12 cellular contexts compared by ENCODE assay signal in the genomic region with DNA sequence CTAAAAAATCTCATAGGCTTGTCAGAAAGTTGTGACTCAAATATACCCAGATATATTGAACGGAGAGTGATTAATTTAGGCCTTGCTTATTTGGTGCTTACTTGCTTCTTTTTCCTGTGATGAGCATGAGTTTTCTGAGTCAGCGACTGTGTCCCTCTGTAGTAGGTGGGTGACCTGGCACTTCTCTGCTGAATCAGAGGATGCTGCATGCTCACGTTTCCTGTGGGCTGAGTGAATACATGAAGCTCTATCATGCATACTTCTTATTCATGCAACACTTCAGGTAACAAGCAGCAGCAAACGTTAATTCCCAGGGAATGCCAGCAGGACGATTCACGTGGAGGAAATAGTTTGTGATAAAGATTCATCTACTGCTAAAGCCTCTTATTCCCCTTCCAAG.
DNase-seq lines count a peak whose midpoint lies in the region; ATAC-seq and TF ChIP-seq lines count a peak whose summit lies in the region.
"Had no signal": no experiment of that assay in that cellular context is flagged by ENCODE, and none has a peak within 500 bp of the region (broad histone marks: within the 10 kb centered on the region; RNA-seq: fewer than 3 reads in every experiment).

No MANE protein-coding gene starts in this region.

- no peaks in the 10 kb centered on the region for H3K9me3 Mint-ChIP-seq in activated T-cell treated with anti-CD3 and anti-CD28 coated beads, Interleukin-2, amount 50 U/mL, for 4 hours

- no peak overlapping the region for H3K4me3 ChIP-seq in osteoblast (ENCODE audit: insufficient read depth, low read length)
- H3K4me3 ChIP-seq: right atrium auricular region had no signal

- in situ Hi-C loops in GM13976 (cut with MboI; ENCODE audit: low sequenced_read_pairs, unreplicated experiment): no loop called here

- no peak overlapping the region for H3K4me3 Mint-ChIP-seq in activated T-cell treated with anti-CD3 and anti-CD28 coated beads, Interleukin-2, amount 50 U/mL, for 4 hours
- H3K4me3 Mint-ChIP-seq: immature natural killer cell had no signal

- H3K79me2 ChIP-seq in osteoblast (ENCODE audit: insufficient read depth, low read length): no peaks in the 10 kb centered on the region

- no peak for TF ChIP-seq CTCF in osteoblast (IDR thresholded peaks at IDR 0.05; ENCODE audit: extremely low read depth, low read depth, low read length)
- no peak for TF ChIP-seq CTCF in GM13976 (IDR thresholded peaks at IDR 0.05; ENCODE audit: borderline replicate concordance, control extremely low read depth, extremely low read depth, insufficient read depth, missing control alignments)

- no peaks in the 10 kb centered on the region for H3K4me1 ChIP-seq in osteoblast (ENCODE audit: insufficient read depth, low read length)
- H3K4me1 ChIP-seq: right atrium auricular region had no signal

- no peak overlapping the region for H2AFZ ChIP-seq in osteoblast (ENCODE audit: low read length)

- H4K20me1 ChIP-seq in osteoblast (ENCODE audit: insufficient read depth, low read length): no peaks in the 10 kb centered on the region

- H3K36me3 Mint-ChIP-seq in activated T-cell treated with anti-CD3 and anti-CD28 coated beads, Interleukin-2, amount 50 U/mL, for 4 hours (ENCODE audit: insufficient read depth): no peaks in the 10 kb centered on the region
- H3K36me3 Mint-ChIP-seq: immature natural killer cell had no signal

- no peaks in the 10 kb centered on the region for H3K36me3 ChIP-seq in osteoblast (ENCODE audit: insufficient read depth, low read length)
- H3K36me3 ChIP-seq: right atrium auricular region had no signal

- no peaks in the 10 kb centered on the region for H3K9me3 ChIP-seq in osteoblast (ENCODE audit: low read depth, low read length)
- H3K9me3 ChIP-seq: right atrium auricular region had no signal

- H3K4me2 ChIP-seq in osteoblast (ENCODE audit: insufficient read depth, low read length): no peak overlapping the region

- H3K4me1 Mint-ChIP-seq in activated T-cell treated with anti-CD3 and anti-CD28 coated beads, Interleukin-2, amount 50 U/mL, for 4 hours (ENCODE audit: low read depth): peaks cover 8% of the 10 kb centered on the region
- H3K4me1 Mint-ChIP-seq: immature natural killer cell had no signal

- H3K27ac ChIP-seq in osteoblast (ENCODE audit: low read depth, low read length): no peak overlapping the region
- H3K27ac ChIP-seq: C4-2B, right atrium auricular region had no signal

- no peaks in the 10 kb centered on the region for H3K27me3 Mint-ChIP-seq in activated T-cell treated with anti-CD3 and anti-CD28 coated beads, Interleukin-2, amount 50 U/mL, for 4 hours (ENCODE audit: low read depth)

- ATAC-seq in GM18870 (IDR thresholded peaks at IDR 0.05; ENCODE audit: unreplicated experiment) (peak; percentile 45), GM18861 (IDR thresholded peaks at IDR 0.05; ENCODE audit: unreplicated experiment) (no peak), GM18502 (IDR thresholded peaks at IDR 0.05; ENCODE audit: poor library complexity, unreplicated experiment) (no peak)
- peak; percentile 84 to 94 for ATAC-seq in activated T-cell treated with anti-CD3 and anti-CD28 coated beads, Interleukin-2, amount 50 U/mL, for 4 hours

- no peaks in the 10 kb centered on the region for H3K27me3 ChIP-seq in osteoblast (ENCODE audit: insufficient read depth, low read length)
- H3K27me3 ChIP-seq: right atrium auricular region had no signal

- DNase-seq in A172 (ENCODE audit: low spot score) (peak; percentile 62), islet precursor cell (peak; percentile 58), osteoblast (ENCODE audit: insufficient read length, low spot score, missing footprints) (no peak), GM13976 (ENCODE audit: low spot score) (no peak)
- DNase-seq in activated T-cell treated with anti-CD3 and anti-CD28 coated beads, Interleukin-2, amount 50 U/mL, for 4 hours: no peak
- DNase-seq: immature natural killer cell, NCI-H2081 had no signal

Comparison
In these comparisons a context has a peak if more than half of its experiments do, and no peak if none do; other contexts are left out.
1. DNase-seq: peak in A172 (single experiment) and islet precursor cell (single experiment); none in activated T-cell treated with anti-CD3 and anti-CD28 coated beads, Interleukin-2, amount 50 U/mL, for 4 hours (single experiment), osteoblast (single experiment) and GM13976 (single experiment).
2. ATAC-seq: peak in GM18870 (single experiment) and activated T-cell treated with anti-CD3 and anti-CD28 coated beads, Interleukin-2, amount 50 U/mL, for 4 hours (2 of 2); none in GM18861 (single experiment) and GM18502 (single experiment).